21 cellular contexts compared by ENCODE assay signal in genomic region chr1:167476061-167476460, GRCh38. TPM values are rescaled to one million over a fixed set of nuclear protein-coding genes. Genes with fewer than 3 reads are reported as not detected.
DNase-seq lines count a peak whose midpoint lies in the region; ATAC-seq and TF ChIP-seq lines count a peak whose summit lies in the region.
"Had no signal": no experiment of that assay in that cellular context is flagged by ENCODE, and none has a peak within 500 bp of the region (broad histone marks: within the 10 kb centered on the region; RNA-seq: fewer than 3 reads in every experiment).

No MANE protein-coding gene starts in this region.

- H3K9ac ChIP-seq in MM.1S (ENCODE audit: low read length): no peak overlapping the region

- H3K9me3 Mint-ChIP-seq in activated CD4-positive, alpha-beta memory T cell treated with anti-CD3 and anti-CD28 coated beads for 36 hours: peaks cover 3% of the 10 kb centered on the region
- no peaks in the 10 kb centered on the region for H3K9me3 Mint-ChIP-seq in activated CD4-positive, alpha-beta memory T cell treated with anti-CD3 and anti-CD28 coated beads, Interleukin-2, amount 10 ng/mL, durations not matched to agents 7 days and 5 days
- H3K9me3 Mint-ChIP-seq in activated naive CD4-positive, alpha-beta T cell treated with anti-CD3 and anti-CD28 coated beads, Interleukin-2, amount 50 U/mL, for 24 hours: no peaks in the 10 kb centered on the region
- no peaks in the 10 kb centered on the region for H3K9me3 Mint-ChIP-seq in effector memory CD8-positive, alpha-beta T cell
- H3K9me3 Mint-ChIP-seq: GM23338 had no signal

- peak; percentile 7 for DNase-seq in activated CD4-positive, alpha-beta memory T cell treated with anti-CD3 and anti-CD28 coated beads for 36 hours
- DNase-seq in activated CD4-positive, alpha-beta memory T cell treated with anti-CD3 and anti-CD28 coated beads, Interleukin-2, amount 10 ng/mL, durations not matched to agents 7 days and 5 days: no peak
- DNase-seq in activated naive CD4-positive, alpha-beta T cell treated with Interleukin-2 at 50 U/mL for 16 hours: no peak
- DNase-seq in effector memory CD8-positive, alpha-beta T cell: no peak
- DNase-seq in putamen (ENCODE audit: low spot score) (no peak), MM.1S (no peak), left cardiac atrium (no peak)
- DNase-seq: Kasumi-1, MG63, NCI-H1092, NCI-H1436 treated with DMSO at 0.1 percent for 48 hours, NCI-H2029, NCI-H345, NCI-H524 treated with DMSO at 0.1 percent for 48 hours, PC-3, RPMI8226 had no signal

- intact Hi-C loops in activated CD4-positive, alpha-beta memory T cell treated with anti-CD3 and anti-CD28 coated beads for 36 hours (cut with micrococcal nuclease): no loop called here
- intact Hi-C loops in left cardiac atrium (cut with DNase I): no loop called here

- no peaks in the 10 kb centered on the region for H3K9me3 ChIP-seq in MM.1S (replicated peaks; ENCODE audit: insufficient read depth, low read length)
- H3K9me3 ChIP-seq: MG63 had no signal

- H3K4me1 ChIP-seq in MM.1S (ENCODE audit: low read length): no peaks in the 10 kb centered on the region

- H3K4me3 ChIP-seq in MM.1S (ENCODE audit: low read length): no peak overlapping the region
- H3K4me3 ChIP-seq: GM23338, MG63 had no signal

- H2AFZ ChIP-seq in MM.1S (ENCODE audit: low read length): no peak overlapping the region
- H2AFZ ChIP-seq: GM23338 had no signal

- H3K27ac Mint-ChIP-seq in activated CD4-positive, alpha-beta memory T cell treated with anti-CD3 and anti-CD28 coated beads for 36 hours: no peak overlapping the region
- H3K27ac Mint-ChIP-seq in activated CD4-positive, alpha-beta memory T cell treated with anti-CD3 and anti-CD28 coated beads, Interleukin-2, amount 10 ng/mL, durations not matched to agents 7 days and 5 days: no peak overlapping the region
- H3K27ac Mint-ChIP-seq in activated naive CD4-positive, alpha-beta T cell treated with anti-CD3 and anti-CD28 coated beads, Interleukin-2, amount 50 U/mL, for 24 hours: peak overlapping the region; percentile 79
- H3K27ac Mint-ChIP-seq in effector memory CD8-positive, alpha-beta T cell: peak overlapping the region; percentile 56 to 77
- H3K27ac Mint-ChIP-seq: GM23338, IgD-negative memory B cell had no signal

- TF ChIP-seq CTCF in MM.1S (IDR thresholded peaks at IDR 0.05; ENCODE audit: low read length): no peak

- peaks cover 79% of the 10 kb centered on the region for H3K4me1 Mint-ChIP-seq in activated CD4-positive, alpha-beta memory T cell treated with anti-CD3 and anti-CD28 coated beads for 36 hours (ENCODE audit: low read depth)
- H3K4me1 Mint-ChIP-seq in activated CD4-positive, alpha-beta memory T cell treated with anti-CD3 and anti-CD28 coated beads, Interleukin-2, amount 10 ng/mL, durations not matched to agents 7 days and 5 days: peaks cover 74% of the 10 kb centered on the region
- peaks cover 99% of the 10 kb centered on the region for H3K4me1 Mint-ChIP-seq in activated naive CD4-positive, alpha-beta T cell treated with anti-CD3 and anti-CD28 coated beads, Interleukin-2, amount 50 U/mL, for 24 hours
- H3K4me1 Mint-ChIP-seq in effector memory CD8-positive, alpha-beta T cell (ENCODE audit: low read depth in 2 of 2): peaks cover 69 to 90% of the 10 kb centered on the region in 2 donors

- H3K36me3 ChIP-seq in MM.1S (replicated peaks; ENCODE audit: insufficient read depth, low read length): no peaks in the 10 kb centered on the region
- H3K36me3 ChIP-seq: MG63 had no signal

- no peaks in the 10 kb centered on the region for H3K79me2 ChIP-seq in MM.1S (ENCODE audit: low read length)

- no peaks in the 10 kb centered on the region for H4K20me1 ChIP-seq in MM.1S (ENCODE audit: insufficient read depth, low read length)

- no peaks in the 10 kb centered on the region for H3K27me3 ChIP-seq in MM.1S (replicated peaks; ENCODE audit: insufficient read depth, low read length)

- H3K9me2 ChIP-seq in MM.1S (replicated peaks; ENCODE audit: insufficient read depth, low read length): no peaks in the 10 kb centered on the region

- H3K36me3 Mint-ChIP-seq in activated CD4-positive, alpha-beta memory T cell treated with anti-CD3 and anti-CD28 coated beads for 36 hours: peaks cover 34% of the 10 kb centered on the region
- peaks cover 61% of the 10 kb centered on the region for H3K36me3 Mint-ChIP-seq in activated CD4-positive, alpha-beta memory T cell treated with anti-CD3 and anti-CD28 coated beads, Interleukin-2, amount 10 ng/mL, durations not matched to agents 7 days and 5 days (ENCODE audit: low read depth)
- H3K36me3 Mint-ChIP-seq in activated naive CD4-positive, alpha-beta T cell treated with anti-CD3 and anti-CD28 coated beads, Interleukin-2, amount 50 U/mL, for 24 hours: peaks cover 10% of the 10 kb centered on the region
- peaks cover 84% of the 10 kb centered on the region for H3K36me3 Mint-ChIP-seq in effector memory CD8-positive, alpha-beta T cell (ENCODE audit: insufficient read depth)

- H3K27me3 Mint-ChIP-seq in activated CD4-positive, alpha-beta memory T cell treated with anti-CD3 and anti-CD28 coated beads for 36 hours: no peaks in the 10 kb centered on the region
- H3K27me3 Mint-ChIP-seq in activated CD4-positive, alpha-beta memory T cell treated with anti-CD3 and anti-CD28 coated beads, Interleukin-2, amount 10 ng/mL, durations not matched to agents 7 days and 5 days: no peaks in the 10 kb centered on the region
- no peaks in the 10 kb centered on the region for H3K27me3 Mint-ChIP-seq in activated naive CD4-positive, alpha-beta T cell treated with anti-CD3 and anti-CD28 coated beads, Interleukin-2, amount 50 U/mL, for 24 hours
- no peaks in the 10 kb centered on the region for H3K27me3 Mint-ChIP-seq in effector memory CD8-positive, alpha-beta T cell

- H3K27ac ChIP-seq in MM.1S (ENCODE audit: low read length): no peak overlapping the region
- H3K27ac ChIP-seq: 22Rv1 had no signal

- no peaks in the 10 kb centered on the region for H3F3A ChIP-seq in MM.1S (ENCODE audit: insufficient read depth, low read length)

- no peak overlapping the region for H3K4me2 ChIP-seq in MM.1S (ENCODE audit: low read depth, low read length)
- H3K4me2 ChIP-seq: GM23338 had no signal

- no peak overlapping the region for H3K4me3 Mint-ChIP-seq in activated CD4-positive, alpha-beta memory T cell treated with anti-CD3 and anti-CD28 coated beads for 36 hours
- H3K4me3 Mint-ChIP-seq in activated CD4-positive, alpha-beta memory T cell treated with anti-CD3 and anti-CD28 coated beads, Interleukin-2, amount 10 ng/mL, durations not matched to agents 7 days and 5 days: no peak overlapping the region
- no peak overlapping the region for H3K4me3 Mint-ChIP-seq in activated naive CD4-positive, alpha-beta T cell treated with anti-CD3 and anti-CD28 coated beads, Interleukin-2, amount 50 U/mL, for 24 hours
- peak overlapping the region; percentile 36 to 79 for H3K4me3 Mint-ChIP-seq in effector memory CD8-positive, alpha-beta T cell
- H3K4me3 Mint-ChIP-seq: GM23338, IgD-negative memory B cell had no signal

- POLR2A ChIA-PET in activated CD4-positive, alpha-beta memory T cell treated with anti-CD3 and anti-CD28 coated beads for 36 hours (lab: Charles Lee): interaction anchor here (0.6 to 1.7 kb wide), 3 partner anchors 10 to 20 kb away, joined by 3 to 6 read pairs (median 3); no protein-coding TSS in a partner anchor
- POLR2A ChIA-PET in activated CD4-positive, alpha-beta memory T cell treated with anti-CD3 and anti-CD28 coated beads, Interleukin-2, amount 10 ng/mL, durations not matched to agents 7 days and 5 days (lab: Charles Lee): interaction anchor here (1.0 to 2.4 kb wide), 5 partner anchors 9 to 39 kb away, joined by 3 to 11 read pairs (median 6); no protein-coding TSS in a partner anchor

- no peak for ATAC-seq in effector memory CD8-positive, alpha-beta T cell (replicated peaks)
- no peak for ATAC-seq in left cardiac atrium
- ATAC-seq: GM23338, HCT116, PC-3 had no signal

- CTCF ChIA-PET in activated CD4-positive, alpha-beta memory T cell treated with anti-CD3 and anti-CD28 coated beads for 36 hours (lab: Charles Lee): interaction anchor here (0.6 to 1.6 kb wide), 2 partner anchors 21 to 57 kb away, joined by 3 to 5 read pairs; no protein-coding TSS in a partner anchor
- CTCF ChIA-PET in activated CD4-positive, alpha-beta memory T cell treated with anti-CD3 and anti-CD28 coated beads, Interleukin-2, amount 10 ng/mL, durations not matched to agents 7 days and 5 days (lab: Charles Lee): interaction anchor here (0.6 to 1.7 kb wide), 4 partner anchors 9 to 623 kb away, joined by 3 to 4 read pairs (median 3); no protein-coding TSS in a partner anchor

RNA-seq across cellular contexts. Expression of gene CD247, which starts 42.3 kb away (rescaled TPM):
- total RNA-seq in activated CD4-positive, alpha-beta memory T cell treated with anti-CD3 and anti-CD28 coated beads for 36 hours: 100 to 1,000 TPM; 105 to 114 TPM
- total RNA-seq in activated CD4-positive, alpha-beta memory T cell treated with anti-CD3 and anti-CD28 coated beads, Interleukin-2, amount 10 ng/mL, durations not matched to agents 7 days and 5 days: 100 to 1,000 TPM; 239 to 242 TPM
- 1 to 10 TPM; 1.1 to 2.0 TPM for total RNA-seq in left cardiac atrium
- total RNA-seq: PC-3 had no signal

Comparison
In these comparisons a context has a peak if more than half of its experiments do, and no peak if none do; other contexts are left out.
1. H3K27ac Mint-ChIP-seq: peak in activated naive CD4-positive, alpha-beta T cell treated with anti-CD3 and anti-CD28 coated beads, Interleukin-2, amount 50 U/mL, for 24 hours (single experiment) and effector memory CD8-positive, alpha-beta T cell (2 of 2); none in activated CD4-positive, alpha-beta memory T cell treated with anti-CD3 and anti-CD28 coated beads for 36 hours (single experiment) and activated CD4-positive, alpha-beta memory T cell treated with anti-CD3 and anti-CD28 coated beads, Interleukin-2, amount 10 ng/mL, durations not matched to agents 7 days and 5 days (single experiment).
2. H3K4me3 Mint-ChIP-seq: peak in effector memory CD8-positive, alpha-beta T cell (2 of 2); none in activated CD4-positive, alpha-beta memory T cell treated with anti-CD3 and anti-CD28 coated beads for 36 hours (single experiment), activated CD4-positive, alpha-beta memory T cell treated with anti-CD3 and anti-CD28 coated beads, Interleukin-2, amount 10 ng/mL, durations not matched to agents 7 days and 5 days (single experiment) and activated naive CD4-positive, alpha-beta T cell treated with anti-CD3 and anti-CD28 coated beads, Interleukin-2, amount 50 U/mL, for 24 hours (single experiment).
3. RNA of gene CD247, which starts 42.3 kb away (total RNA-seq): 239 to 242 TPM in activated CD4-positive, alpha-beta memory T cell treated with anti-CD3 and anti-CD28 coated beads, Interleukin-2, amount 10 ng/mL, durations not matched to agents 7 days and 5 days and 105 to 114 TPM in activated CD4-positive, alpha-beta memory T cell treated with anti-CD3 and anti-CD28 coated beads for 36 hours; 1.1 to 2.0 TPM in left cardiac atrium; every median in the first group is over 10 times any median in the second.